Comparison of ENCODE assay signal across 14 cellular contexts in genomic region chr17:41772586-41773189, GRCh38. TPM values are rescaled to one million over a fixed set of nuclear protein-coding genes. Genes with fewer than 3 reads are reported as not detected.
A peak's percentile ranks its signal among the peaks of the same experiment; 100 is the strongest.
DNase-seq lines count a peak whose midpoint lies in the region; ATAC-seq and TF ChIP-seq lines count a peak whose summit lies in the region.
"Had no signal": no experiment of that assay in that cellular context is flagged by ENCODE, and none has a peak within 500 bp of the region (broad histone marks: within the 10 kb centered on the region; RNA-seq: fewer than 3 reads in every experiment).

No MANE protein-coding gene starts in this region.

- no peaks in the 10 kb centered on the region for H3K27me3 Mint-ChIP-seq in Caco-2 (ENCODE audit: insufficient read depth, unreplicated experiment)
- H3K27me3 Mint-ChIP-seq in progenitor cell of endocrine pancreas, result no peaks in the 10 kb centered on the region
- H3K27me3 Mint-ChIP-seq: activated CD8-positive, alpha-beta T cell treated with anti-CD3 and anti-CD28 coated beads for 36 hours; activated naive CD4-positive, alpha-beta T cell treated with anti-CD3 and anti-CD28 coated beads, Interleukin-2, amount 50 U/mL, for 24 hours had no signal

- peaks cover 97% of the 10 kb centered on the region for H3K36me3 Mint-ChIP-seq in Caco-2 (ENCODE audit: insufficient read depth, unreplicated experiment)
- peaks cover 11% of the 10 kb centered on the region for H3K36me3 Mint-ChIP-seq in progenitor cell of endocrine pancreas (ENCODE audit: insufficient read depth)
- H3K36me3 Mint-ChIP-seq: activated naive CD4-positive, alpha-beta T cell treated with anti-CD3 and anti-CD28 coated beads, Interleukin-2, amount 50 U/mL, for 24 hours; natural killer cell had no signal

- H3K4me1 ChIP-seq in Caco-2 (peaks cover 63% of the 10 kb centered on the region), iPS-20b (ENCODE audit: insufficient read depth, low read length) (peaks cover 36% of the 10 kb centered on the region), SJCRH30 (peaks cover 39% of the 10 kb centered on the region)

- H3K4me3 Mint-ChIP-seq in Caco-2 (ENCODE audit: unreplicated experiment) (peak overlapping the region; percentile 64), progenitor cell of endocrine pancreas (ENCODE audit: low read depth) (peak overlapping the region; percentile 37)
- H3K4me3 Mint-ChIP-seq: activated CD8-positive, alpha-beta T cell treated with anti-CD3 and anti-CD28 coated beads for 36 hours; activated naive CD4-positive, alpha-beta T cell treated with anti-CD3 and anti-CD28 coated beads, Interleukin-2, amount 50 U/mL, for 24 hours; natural killer cell had no signal

- BruUV-seq in Caco-2 (replicated peaks; lab: Mats Ljungman, UMichigan), result no TSS peak

- ATAC-seq in GM19328 (IDR thresholded peaks at IDR 0.05; ENCODE audit: unreplicated experiment), result no peak
- ATAC-seq: activated CD8-positive, alpha-beta T cell treated with anti-CD3 and anti-CD28 coated beads for 36 hours; natural killer cell had no signal

- H3K27me3 ChIP-seq in Caco-2 (replicated peaks; ENCODE audit: control insufficient read depth, insufficient read depth, low read length) (no peaks in the 10 kb centered on the region), iPS-20b (ENCODE audit: insufficient read depth, low read length) (no peaks in the 10 kb centered on the region), SJCRH30 (no peaks in the 10 kb centered on the region)
- H3K27me3 ChIP-seq: dorsolateral prefrontal cortex had no signal

- TF ChIP-seq CTCF in Caco-2 (IDR thresholded peaks at IDR 0.05; ENCODE audit: insufficient read depth in 1 of 2, low read depth in 1 of 2, low read length in 1 of 2, severe bottlenecking in 1 of 2, unreplicated experiment in 1 of 2), result no peak
- TF ChIP-seq CTCF in progenitor cell of endocrine pancreas (IDR thresholded peaks at IDR 0.05; ENCODE audit: unreplicated experiment), result no peak

- CTCF ChIA-PET in Caco-2 (lab: Charles Lee), result interaction anchor here (0.6 to 1.4 kb wide), 5 partner anchors 7 to 28 kb away, joined by 4 to 12 read pairs (median 5); partner anchors contain the start of gene JUP

- peak overlapping the region; percentile 29 for H3K27ac ChIP-seq in angular gyrus (ENCODE audit: low read depth, low read length)
- peak overlapping the region; percentile 48 for H3K27ac ChIP-seq in iPS-20b (ENCODE audit: low read length)
- H3K27ac ChIP-seq in SJCRH30, result no peak overlapping the region

- H3K4me1 Mint-ChIP-seq in Caco-2 (ENCODE audit: low read depth, unreplicated experiment) (peaks cover 41% of the 10 kb centered on the region), progenitor cell of endocrine pancreas (ENCODE audit: low read depth) (peaks cover 21% of the 10 kb centered on the region)
- H3K4me1 Mint-ChIP-seq: activated naive CD4-positive, alpha-beta T cell treated with anti-CD3 and anti-CD28 coated beads, Interleukin-2, amount 50 U/mL, for 24 hours; natural killer cell had no signal

- H3K9me3 Mint-ChIP-seq in Caco-2 (ENCODE audit: unreplicated experiment), result no peaks in the 10 kb centered on the region
- no peaks in the 10 kb centered on the region for H3K9me3 Mint-ChIP-seq in progenitor cell of endocrine pancreas (ENCODE audit: low read depth)
- H3K9me3 Mint-ChIP-seq: activated CD8-positive, alpha-beta T cell treated with anti-CD3 and anti-CD28 coated beads for 36 hours; activated naive CD4-positive, alpha-beta T cell treated with anti-CD3 and anti-CD28 coated beads, Interleukin-2, amount 50 U/mL, for 24 hours; natural killer cell had no signal

- H3K4me3 ChIP-seq in Caco-2 (ENCODE audit: low read depth, low read length) (peak overlapping the region; percentile 20), iPS-20b (ENCODE audit: low read length) (no peak overlapping the region), SJCRH30 (no peak overlapping the region)
- H3K4me3 ChIP-seq: dorsolateral prefrontal cortex had no signal

- H3K27ac Mint-ChIP-seq in Caco-2 (ENCODE audit: unreplicated experiment) (peak overlapping the region; percentile 92), progenitor cell of endocrine pancreas (peak overlapping the region; percentile 93)
- H3K27ac Mint-ChIP-seq: activated CD8-positive, alpha-beta T cell treated with anti-CD3 and anti-CD28 coated beads for 36 hours; natural killer cell had no signal

- H3K36me3 ChIP-seq in Caco-2 (ENCODE audit: control insufficient read depth, insufficient read depth, low read length), result peaks cover 21% of the 10 kb centered on the region
- peaks cover 48% of the 10 kb centered on the region for H3K36me3 ChIP-seq in iPS-20b (ENCODE audit: insufficient read depth, low read depth, low read length)
- no peaks in the 10 kb centered on the region for H3K36me3 ChIP-seq in SJCRH30

- intact Hi-C loops in Caco-2 (cut with micrococcal nuclease; ENCODE audit: unreplicated experiment), result loop anchor here (1.0 kb wide), 5 partner anchors 15 to 40 kb away; no protein-coding TSS in a partner anchor

- POLR2A ChIA-PET in Caco-2 (lab: Charles Lee), result interaction anchor here (1.4 to 3.0 kb wide), 2 partner anchors 13 to 39 kb away, joined by 3 to 24 read pairs; partner anchors contain the start of genes JUP and P3H4

- peak; percentile 62 to 77 for DNase-seq in Caco-2
- no peak for DNase-seq in progenitor cell of endocrine pancreas (ENCODE audit: low spot score, unreplicated experiment)
- DNase-seq in SJCRH30, result no peak
- no peak for DNase-seq in 8988T
- no peak for DNase-seq in NCI-H2196 (lab: John Stamatoyannopoulos, UW; ENCODE audit: unreplicated experiment)
- DNase-seq: activated CD8-positive, alpha-beta T cell treated with anti-CD3 and anti-CD28 coated beads for 36 hours; dorsolateral prefrontal cortex; head of caudate nucleus; natural killer cell; OCI-M1 had no signal

- H3K9me3 ChIP-seq in Caco-2 (no peaks in the 10 kb centered on the region), iPS-20b (ENCODE audit: insufficient read depth, low read depth, low read length) (no peaks in the 10 kb centered on the region), SJCRH30 (replicated peaks) (no peaks in the 10 kb centered on the region)

- H3K9ac ChIP-seq in iPS-20b (ENCODE audit: low read depth, low read length), result no peak overlapping the region; the same call in 1 of the 2 replicates

RNA-seq across cellular contexts. Expression of gene JUP, which starts 13.8 kb away (rescaled TPM):
- total RNA-seq in Caco-2 (2022), result 392 and 419 TPM in 2 replicates
- total RNA-seq in progenitor cell of endocrine pancreas, result 195 and 199 TPM in 2 replicates
- 1.2 and 1.7 TPM in 2 replicates for total RNA-seq in SJCRH30 (2014; rRNA removed; shearing (Covaris generic))

RNA-seq across cellular contexts. Expression of gene HAP1, which starts 38.2 kb away (rescaled TPM):
- 3.2 and 3.3 TPM in 2 replicates for total RNA-seq in Caco-2 (2022)
- 13.7 and 14.9 TPM in 2 replicates for total RNA-seq in progenitor cell of endocrine pancreas
- total RNA-seq in SJCRH30 (2014; rRNA removed; shearing (Covaris generic)), result 0.08 and 0.10 TPM in 2 replicates
- total RNA-seq: natural killer cell had no signal

RNA-seq across cellular contexts. Expression of gene P3H4, which starts 39.1 kb away (rescaled TPM):
- total RNA-seq in Caco-2 (2022) (34.1 and 39.2 TPM in 2 replicates), progenitor cell of endocrine pancreas (30.4 and 31.7 TPM in 2 replicates)
- 15.7 and 16.9 TPM in 2 replicates for total RNA-seq in SJCRH30 (2014; rRNA removed; shearing (Covaris generic))

RNA-seq across cellular contexts. Expression of gene FKBP10, which starts 40.1 kb away (rescaled TPM):
- total RNA-seq in Caco-2 (2022) (112 and 132 TPM in 2 replicates), progenitor cell of endocrine pancreas (154 and 155 TPM in 2 replicates)
- 61.4 and 72.2 TPM in 2 replicates for total RNA-seq in SJCRH30 (2014; rRNA removed; shearing (Covaris generic))

Comparison
In these comparisons a context has a peak if more than half of its experiments do, and no peak if none do; other contexts are left out.
1. DNase-seq: peak in Caco-2 (2 of 2); none in progenitor cell of endocrine pancreas (single experiment), SJCRH30 (0 of 2), 8988T (single experiment) and NCI-H2196 (single experiment).
2. RNA of gene JUP, which starts 13.8 kb away (total RNA-seq): 392 to 419 TPM in Caco-2 and 195 to 199 TPM in progenitor cell of endocrine pancreas; 1.2 to 1.7 TPM in SJCRH30; every median in the first group is over 10 times any median in the second.